ENCODE assay signal across 8 cellular contexts in genomic region chr1:8097077-8097799, GRCh38.
DNase-seq lines count a peak whose midpoint lies in the region; ATAC-seq and TF ChIP-seq lines count a peak whose summit lies in the region.

No MANE protein-coding gene starts in this region.

- ATAC-seq in GM19468 (IDR thresholded peaks at IDR 0.05; ENCODE audit: extremely low read depth, unreplicated experiment) (peak; percentile 81), HG03520 (IDR thresholded peaks at IDR 0.05; ENCODE audit: unreplicated experiment) (peak; percentile 85)

- H3K4me3 ChIP-seq in endodermal cell (ENCODE audit: low read length) = no peak overlapping the region

- in situ Hi-C loops in G401 (cut with HindIII; ENCODE audit: low sequenced_read_pairs) = no loop called here

- H3K4me1 Mint-ChIP-seq in endodermal cell = peaks cover 38% of the 10 kb centered on the region

- H3K9me3 ChIP-seq in endodermal cell (ENCODE audit: control insufficient read depth, low read length) = no peaks in the 10 kb centered on the region

- H3K4me3 Mint-ChIP-seq in endodermal cell = no peak overlapping the region

- peaks cover 2% of the 10 kb centered on the region for H3K36me3 Mint-ChIP-seq in endodermal cell (ENCODE audit: low read depth)

- H3K9me3 Mint-ChIP-seq in endodermal cell = peaks cover 5% of the 10 kb centered on the region

- peaks cover 10% of the 10 kb centered on the region for H3K4me1 ChIP-seq in endodermal cell (ENCODE audit: control insufficient read depth, insufficient read depth, low read length)

- peak overlapping the region; percentile 1 for H3K27ac Mint-ChIP-seq in endodermal cell

- peak overlapping the region; percentile 40 for H3K27ac ChIP-seq in endodermal cell (ENCODE audit: low read depth, low read length)

- DNase-seq in G401 (ENCODE audit: low spot score) = peak; percentile 51
- DNase-seq in RKO (ENCODE audit: low spot score) = peak; percentile 98
- no peak for DNase-seq in endodermal cell
- peak; percentile 99 for DNase-seq in renal cortical epithelial cell (ENCODE audit: low read depth)
- DNase-seq in GOT3 (lab: John Stamatoyannopoulos, UW) = no peak
- DNase-seq in posterior vena cava (ENCODE audit: low spot score) = no peak

- no peak for TF ChIP-seq CTCF in endodermal cell (conservative IDR thresholded peaks at IDR 0.05)

- H3K27me3 ChIP-seq in endodermal cell (ENCODE audit: control insufficient read depth, insufficient read depth, low read length, poor library complexity, severe bottlenecking) = no peaks in the 10 kb centered on the region

- no peaks in the 10 kb centered on the region for H3K27me3 Mint-ChIP-seq in endodermal cell (ENCODE audit: insufficient read depth)

- H3K36me3 ChIP-seq in endodermal cell (ENCODE audit: control insufficient read depth, insufficient read depth, low read length) = no peaks in the 10 kb centered on the region

- H3K9ac ChIP-seq in endodermal cell (ENCODE audit: extremely low read depth, low read length, poor library complexity, severe bottlenecking) = no peak overlapping the region

- WGBS in endodermal cell (ENCODE audit: insufficient coverage in 1 of 2, insufficient read length in 1 of 2), 2 experiments = 74 to 82% methylated on average over 5 to 6 of the region's 6 CpGs

- intact Hi-C loops in posterior vena cava (cut with DNase I) = no loop called here

Comparison
In these comparisons a context has a peak if more than half of its experiments do, and no peak if none do; other contexts are left out.
1. DNase-seq: peak in G401 (single experiment), RKO (single experiment) and renal cortical epithelial cell (single experiment); none in endodermal cell (single experiment), GOT3 (single experiment) and posterior vena cava (single experiment).